ENCODE assay signal across 1 cellular context in genomic region chr14:104211741-104212140, GRCh38.
TF ChIP-seq lines count a peak whose summit lies in the region.

No MANE protein-coding gene starts in this region.

TF ChIP-seq in HepG2, 621 proteins besides CTCF, POLR2A, EP300 and RAD21 (continued from another document):
- TF ChIP-seq AKNA (CRISPR knock-in tag; IDR thresholded peaks at IDR 0.05; ENCODE audit: borderline replicate concordance): no peak
